ENCODE assay signal across 1 cellular context in the genomic region with DNA sequence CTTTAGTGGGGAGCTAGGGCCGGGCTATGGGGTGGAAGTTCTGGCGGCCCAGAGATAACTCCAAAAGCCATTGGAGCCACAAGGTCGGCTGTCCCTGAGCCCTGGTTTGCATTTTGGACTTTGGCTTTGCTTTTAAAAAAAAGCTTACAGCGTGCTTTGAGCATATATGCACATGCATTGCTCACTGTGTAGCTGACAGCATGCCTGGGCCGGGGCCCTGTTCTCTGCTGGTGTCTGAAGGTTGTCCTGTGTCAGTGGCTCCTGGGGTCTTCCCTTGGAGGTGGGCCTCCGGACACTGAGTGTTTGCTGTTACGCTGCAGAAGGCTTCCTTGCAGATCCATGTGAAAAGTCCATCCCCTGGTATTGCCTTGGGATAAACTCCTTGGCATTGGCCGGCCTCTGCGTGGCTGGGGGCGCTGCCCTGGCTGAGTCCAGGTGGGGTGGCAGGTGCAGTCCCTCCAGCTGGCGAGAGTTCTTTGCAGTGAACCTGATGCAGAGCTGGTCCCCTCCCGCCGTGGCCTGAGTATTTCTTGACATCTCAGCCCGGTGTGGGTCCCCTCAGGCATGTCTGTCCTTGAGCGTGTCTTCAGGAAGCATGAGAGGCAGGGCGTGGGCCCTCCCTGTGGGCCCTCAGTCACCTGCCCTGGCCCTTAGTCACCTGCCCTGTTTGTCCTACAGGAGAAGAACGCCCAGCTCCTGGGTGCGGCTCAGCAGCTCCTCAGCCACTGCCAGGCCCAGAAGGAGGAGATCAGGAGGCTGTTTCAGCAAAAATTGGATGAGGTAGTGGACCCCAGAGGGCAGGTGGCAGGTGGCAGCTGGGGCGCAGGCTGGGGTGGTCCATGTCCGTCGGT.
TF ChIP-seq lines count a peak whose summit lies in the region.

No MANE protein-coding gene starts in this region.

TF ChIP-seq in GM23338, 12 proteins besides CTCF, POLR2A, EP300 and RAD21:
- TF ChIP-seq, protein P1, sequence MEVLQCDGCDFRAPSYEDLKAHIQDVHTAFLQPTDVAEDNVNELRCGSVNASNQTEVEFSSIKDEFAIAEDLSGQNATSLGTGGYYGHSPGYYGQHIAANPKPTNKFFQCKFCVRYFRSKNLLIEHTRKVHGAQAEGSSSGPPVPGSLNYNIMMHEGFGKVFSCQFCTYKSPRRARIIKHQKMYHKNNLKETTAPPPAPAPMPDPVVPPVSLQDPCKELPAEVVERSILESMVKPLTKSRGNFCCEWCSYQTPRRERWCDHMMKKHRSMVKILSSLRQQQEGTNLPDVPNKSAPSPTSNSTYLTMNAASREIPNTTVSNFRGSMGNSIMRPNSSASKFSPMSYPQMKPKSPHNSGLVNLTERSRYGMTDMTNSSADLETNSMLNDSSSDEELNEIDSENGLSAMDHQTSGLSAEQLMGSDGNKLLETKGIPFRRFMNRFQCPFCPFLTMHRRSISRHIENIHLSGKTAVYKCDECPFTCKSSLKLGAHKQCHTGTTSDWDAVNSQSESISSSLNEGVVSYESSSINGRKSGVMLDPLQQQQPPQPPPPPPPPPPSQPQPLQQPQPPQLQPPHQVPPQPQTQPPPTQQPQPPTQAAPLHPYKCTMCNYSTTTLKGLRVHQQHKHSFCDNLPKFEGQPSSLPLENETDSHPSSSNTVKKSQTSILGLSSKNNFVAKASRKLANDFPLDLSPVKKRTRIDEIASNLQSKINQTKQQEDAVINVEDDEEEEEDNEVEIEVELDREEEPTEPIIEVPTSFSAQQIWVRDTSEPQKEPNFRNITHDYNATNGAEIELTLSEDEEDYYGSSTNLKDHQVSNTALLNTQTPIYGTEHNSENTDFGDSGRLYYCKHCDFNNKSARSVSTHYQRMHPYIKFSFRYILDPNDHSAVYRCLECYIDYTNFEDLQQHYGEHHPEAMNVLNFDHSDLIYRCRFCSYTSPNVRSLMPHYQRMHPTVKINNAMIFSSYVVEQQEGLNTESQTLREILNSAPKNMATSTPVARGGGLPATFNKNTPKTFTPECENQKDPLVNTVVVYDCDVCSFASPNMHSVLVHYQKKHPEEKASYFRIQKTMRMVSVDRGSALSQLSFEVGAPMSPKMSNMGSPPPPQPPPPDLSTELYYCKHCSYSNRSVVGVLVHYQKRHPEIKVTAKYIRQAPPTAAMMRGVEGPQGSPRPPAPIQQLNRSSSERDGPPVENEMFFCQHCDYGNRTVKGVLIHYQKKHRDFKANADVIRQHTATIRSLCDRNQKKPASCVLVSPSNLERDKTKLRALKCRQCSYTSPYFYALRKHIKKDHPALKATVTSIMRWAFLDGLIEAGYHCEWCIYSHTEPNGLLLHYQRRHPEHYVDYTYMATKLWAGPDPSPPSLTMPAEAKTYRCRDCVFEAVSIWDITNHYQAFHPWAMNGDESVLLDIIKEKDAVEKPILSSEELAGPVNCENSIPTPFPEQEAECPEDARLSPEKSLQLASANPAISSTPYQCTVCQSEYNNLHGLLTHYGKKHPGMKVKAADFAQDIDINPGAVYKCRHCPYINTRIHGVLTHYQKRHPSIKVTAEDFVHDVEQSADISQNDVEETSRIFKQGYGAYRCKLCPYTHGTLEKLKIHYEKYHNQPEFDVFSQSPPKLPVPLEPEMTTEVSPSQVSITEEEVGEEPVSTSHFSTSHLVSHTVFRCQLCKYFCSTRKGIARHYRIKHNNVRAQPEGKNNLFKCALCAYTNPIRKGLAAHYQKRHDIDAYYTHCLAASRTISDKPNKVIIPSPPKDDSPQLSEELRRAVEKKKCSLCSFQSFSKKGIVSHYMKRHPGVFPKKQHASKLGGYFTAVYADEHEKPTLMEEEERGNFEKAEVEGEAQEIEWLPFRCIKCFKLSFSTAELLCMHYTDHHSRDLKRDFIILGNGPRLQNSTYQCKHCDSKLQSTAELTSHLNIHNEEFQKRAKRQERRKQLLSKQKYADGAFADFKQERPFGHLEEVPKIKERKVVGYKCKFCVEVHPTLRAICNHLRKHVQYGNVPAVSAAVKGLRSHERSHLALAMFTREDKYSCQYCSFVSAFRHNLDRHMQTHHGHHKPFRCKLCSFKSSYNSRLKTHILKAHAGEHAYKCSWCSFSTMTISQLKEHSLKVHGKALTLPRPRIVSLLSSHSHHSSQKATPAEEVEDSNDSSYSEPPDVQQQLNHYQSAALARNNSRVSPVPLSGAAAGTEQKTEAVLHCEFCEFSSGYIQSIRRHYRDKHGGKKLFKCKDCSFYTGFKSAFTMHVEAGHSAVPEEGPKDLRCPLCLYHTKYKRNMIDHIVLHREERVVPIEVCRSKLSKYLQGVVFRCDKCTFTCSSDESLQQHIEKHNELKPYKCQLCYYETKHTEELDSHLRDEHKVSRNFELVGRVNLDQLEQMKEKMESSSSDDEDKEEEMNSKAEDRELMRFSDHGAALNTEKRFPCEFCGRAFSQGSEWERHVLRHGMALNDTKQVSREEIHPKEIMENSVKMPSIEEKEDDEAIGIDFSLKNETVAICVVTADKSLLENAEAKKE (CRISPR knock-in tag; IDR thresholded peaks at IDR 0.05) = no peak
